ENCODE assay signal across 11 cellular contexts in genomic region chrX:150573702-150574101, GRCh38. TPM values are rescaled to one million over a fixed set of nuclear protein-coding genes. Genes with fewer than 3 reads are reported as not detected.
DNase-seq lines count a peak whose midpoint lies in the region; ATAC-seq and TF ChIP-seq lines count a peak whose summit lies in the region.
"Had no signal": no experiment of that assay in that cellular context is flagged by ENCODE, and none has a peak within 500 bp of the region (broad histone marks: within the 10 kb centered on the region; RNA-seq: fewer than 3 reads in every experiment).

No MANE protein-coding gene starts in this region.

- peaks cover 52% of the 10 kb centered on the region; the same call in 1 of the 2 replicates for H4K20me1 ChIP-seq in OCI-LY3 (ENCODE audit: insufficient read depth, low read length)

- peaks cover 0 to 3% (median 0%) of the 10 kb centered on the region in 5 donors for H3K9me3 Mint-ChIP-seq in CD8-positive, alpha-beta memory T cell

- peaks cover 85% of the 10 kb centered on the region for H3K4me1 ChIP-seq in CD8-positive, alpha-beta memory T cell (ENCODE audit: insufficient read depth, low read length)
- H3K4me1 ChIP-seq in OCI-LY3 (ENCODE audit: low read length), result peaks cover 71% of the 10 kb centered on the region

- ATAC-seq in GM21360 (IDR thresholded peaks at IDR 0.05; ENCODE audit: unreplicated experiment) (peak; percentile 30), esophagus mucosa (no peak)

- H3K27me3 Mint-ChIP-seq in CD8-positive, alpha-beta memory T cell, result peaks cover 0 to 3% of the 10 kb centered on the region in 2 donors

- peak overlapping the region; percentile 44 to 83 (median 72) for H3K4me3 Mint-ChIP-seq in CD8-positive, alpha-beta memory T cell
- H3K4me3 Mint-ChIP-seq: nephron progenitor cell had no signal

- H3K79me2 ChIP-seq in OCI-LY3 (ENCODE audit: low read length), result peaks cover 27% of the 10 kb centered on the region

- peak overlapping the region; percentile 27; the same call in 1 of the 2 replicates for H3K9ac ChIP-seq in OCI-LY3 (ENCODE audit: low read length)

- H3K9me3 ChIP-seq in CD8-positive, alpha-beta memory T cell (ENCODE audit: low read length), result no peaks in the 10 kb centered on the region
- no peaks in the 10 kb centered on the region for H3K9me3 ChIP-seq in OCI-LY3 (ENCODE audit: insufficient read depth, low read length)

- H3K27me3 ChIP-seq in CD8-positive, alpha-beta memory T cell (ENCODE audit: insufficient read depth, low read length, poor library complexity, severe bottlenecking), result no peaks in the 10 kb centered on the region
- peaks cover 19% of the 10 kb centered on the region for H3K27me3 ChIP-seq in OCI-LY3 (ENCODE audit: low read depth, low read length)

- peak in 3 of 5 donors; percentile 2 to 64 (median 4) for DNase-seq in CD8-positive, alpha-beta memory T cell
- DNase-seq in epithelial cell of prostate (ENCODE audit: low read depth, low spot score) (no peak), NCI-H748 (lab: John Stamatoyannopoulos, UW; ENCODE audit: unreplicated experiment) (no peak), HuH-7.5 (ENCODE audit: low spot score) (no peak), NCI-H1105 (lab: John Stamatoyannopoulos, UW) (no peak)
- DNase-seq: glutamatergic neuron, nephron progenitor cell, T-helper 9 cell had no signal

- POLR2A ChIA-PET in CD8-positive, alpha-beta memory T cell (lab: Charles Lee), result interaction anchor here (0.6 kb wide), 1 partner anchor 25 kb away, joined by 3 read pairs; no protein-coding TSS in a partner anchor

- H3K36me3 Mint-ChIP-seq in CD8-positive, alpha-beta memory T cell, result peaks cover 0 to 2% (median 0%) of the 10 kb centered on the region in 3 donors

- peak overlapping the region; percentile 96 for H3K4me2 ChIP-seq in OCI-LY3 (ENCODE audit: low read length)

- no peak overlapping the region for H3K27ac ChIP-seq in CD8-positive, alpha-beta memory T cell (ENCODE audit: low read depth, low read length)
- peak overlapping the region; percentile 85; the same call in 1 of the 2 replicates for H3K27ac ChIP-seq in OCI-LY3 (ENCODE audit: low read length)
- H3K27ac ChIP-seq in epithelial cell of prostate, result peak overlapping the region; percentile 83

- H3K36me3 ChIP-seq in CD8-positive, alpha-beta memory T cell (ENCODE audit: insufficient read depth, low read length), result no peaks in the 10 kb centered on the region
- H3K36me3 ChIP-seq in OCI-LY3 (replicated peaks; ENCODE audit: low read depth, low read length), result peaks cover 8% of the 10 kb centered on the region

- peak overlapping the region; percentile 10 to 93 (median 82) for H3K27ac Mint-ChIP-seq in CD8-positive, alpha-beta memory T cell
- H3K27ac Mint-ChIP-seq: nephron progenitor cell had no signal

- H3K4me3 ChIP-seq in CD8-positive, alpha-beta memory T cell (ENCODE audit: low read length), result no peak overlapping the region
- peak overlapping the region; percentile 74 for H3K4me3 ChIP-seq in OCI-LY3 (ENCODE audit: low read length)

- CTCF ChIA-PET in CD8-positive, alpha-beta memory T cell (lab: Charles Lee), result interaction anchor here (1.8 to 2.9 kb wide), 2 partner anchors 14 to 208 kb away, joined by 5 to 14 read pairs; no protein-coding TSS in a partner anchor

- peaks cover 86 to 93% (median 92%) of the 10 kb centered on the region in 3 donors for H3K4me1 Mint-ChIP-seq in CD8-positive, alpha-beta memory T cell

- TF ChIP-seq CTCF in OCI-LY3 (IDR thresholded peaks at IDR 0.05; ENCODE audit: low read depth, low read length), result peak; percentile 28

- no peak overlapping the region for H2AFZ ChIP-seq in OCI-LY3 (ENCODE audit: low read depth, low read length)

RNA-seq across cellular contexts. Expression of gene MTM1, which starts 5.3 kb away (rescaled TPM):
- total RNA-seq in CD8-positive, alpha-beta memory T cell, result 10 to 100 TPM; 16.6 to 19.5 TPM
- 13.6 TPM for polyA plus RNA-seq in CD8-positive, alpha-beta memory T cell
- total RNA-seq in esophagus mucosa, result 13.2 TPM

Comparison
In these comparisons a context has a peak if more than half of its experiments do, and no peak if none do; other contexts are left out.
1. DNase-seq: peak in CD8-positive, alpha-beta memory T cell (3 of 5); none in epithelial cell of prostate (single experiment), NCI-H748 (single experiment), HuH-7.5 (single experiment) and NCI-H1105 (single experiment).